ENCODE assay signal across 15 cellular contexts in the genomic region with DNA sequence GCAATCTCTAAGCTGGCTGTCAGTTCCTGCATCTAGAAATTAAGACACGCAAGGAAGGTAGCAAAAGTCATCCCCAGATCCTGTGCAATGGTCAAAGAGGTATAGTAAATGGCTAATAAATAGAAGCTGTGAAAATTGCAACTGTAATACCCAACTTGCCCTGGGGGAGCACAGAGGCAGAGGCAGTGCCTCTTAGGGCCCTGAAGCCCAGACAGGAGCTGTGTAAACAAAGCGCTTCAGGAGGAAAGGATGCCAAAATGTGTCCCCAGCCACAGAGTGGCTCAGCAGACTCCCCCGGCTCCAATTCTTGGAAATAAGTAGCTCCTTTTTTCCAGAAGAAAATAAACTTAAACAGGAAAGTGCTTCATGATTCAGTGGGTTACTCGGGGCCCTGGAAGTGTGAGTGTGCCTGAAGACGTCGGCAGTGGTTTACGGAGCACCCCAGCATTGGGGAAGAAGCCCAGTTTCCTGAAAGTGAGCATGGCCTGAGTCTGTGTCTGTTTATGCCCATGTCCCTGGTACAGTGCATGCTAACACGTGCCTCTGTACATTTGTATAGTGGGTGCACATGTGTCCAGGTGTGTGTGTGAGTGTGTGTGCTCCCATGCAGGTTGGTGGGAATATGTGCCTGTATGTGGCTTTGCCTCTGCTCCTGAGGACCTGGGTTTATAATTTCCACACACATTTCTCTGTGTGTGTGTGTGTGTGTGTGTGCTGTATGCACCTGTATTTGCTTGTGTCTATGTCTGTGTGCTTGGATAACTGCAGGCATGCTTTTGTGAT.
DNase-seq lines count a peak whose midpoint lies in the region; ATAC-seq lines count a peak whose summit lies in the region.
"Had no signal": no experiment of that assay in that cellular context is flagged by ENCODE, and none has a peak within 500 bp of the region (broad histone marks: within the 10 kb centered on the region; RNA-seq: fewer than 3 reads in every experiment).

No MANE protein-coding gene starts in this region.

- peak overlapping the region; percentile 22 for H3K9ac ChIP-seq in SK-N-MC (ENCODE audit: insufficient read length)

- DNase-seq in NCI-H748 (lab: John Stamatoyannopoulos, UW; ENCODE audit: unreplicated experiment) (peak; percentile 10), NCI-H748 treated with DMSO at 0.1 percent for 48 hours (lab: John Stamatoyannopoulos, UW) (no peak), SK-N-MC (ENCODE audit: low read depth, low spot score) (no peak), hepatic stellate cell (ENCODE audit: low spot score) (peak; percentile 21), stromal cell of bone marrow (ENCODE audit: low read depth) (peak; percentile 63), NCI-H128 (lab: John Stamatoyannopoulos, UW; ENCODE audit: unreplicated experiment) (no peak), NCI-H2171 (lab: John Stamatoyannopoulos, UW) (no peak)
- DNase-seq: activated CD8-positive, alpha-beta T cell treated with anti-CD3 and anti-CD28 coated beads for 36 hours; immature natural killer cell; NCI-H2171 treated with DMSO at 0.1 percent for 48 hours; nucleus accumbens; stimulated activated CD4-positive, alpha-beta T cell treated with anti-CD3 and anti-CD28 coated beads, Interleukin-4, amount 100 ng/mL, for 24 hours had no signal

- no peak for ATAC-seq in GM18861 (IDR thresholded peaks at IDR 0.05; ENCODE audit: unreplicated experiment)
- ATAC-seq: activated CD8-positive, alpha-beta T cell treated with anti-CD3 and anti-CD28 coated beads for 36 hours; activated naive CD4-positive, alpha-beta T cell treated with anti-CD3 and anti-CD28 coated beads, Interleukin-2, amount 50 U/mL, for 72 hours had no signal

- H3K36me3 ChIP-seq in SK-N-MC (ENCODE audit: insufficient read depth, low read length): no peaks in the 10 kb centered on the region
- H3K36me3 ChIP-seq: suprapubic skin had no signal

- H3K9me3 ChIP-seq in SK-N-MC (ENCODE audit: low read depth, low read length): no peaks in the 10 kb centered on the region
- H3K9me3 ChIP-seq: suprapubic skin had no signal

- H3K27ac ChIP-seq in SK-N-MC: peak overlapping the region; percentile 50; the same call in 1 of the 2 replicates
- H3K27ac ChIP-seq: suprapubic skin had no signal

- H3K4me3 ChIP-seq in SK-N-MC: no peak overlapping the region
- H3K4me3 ChIP-seq: suprapubic skin had no signal

Comparison
In these comparisons a context has a peak if more than half of its experiments do, and no peak if none do; other contexts are left out.
1. DNase-seq: peak in NCI-H748 (single experiment), hepatic stellate cell (single experiment) and stromal cell of bone marrow (single experiment); none in NCI-H748 treated with DMSO at 0.1 percent for 48 hours (single experiment), SK-N-MC (single experiment), NCI-H128 (single experiment) and NCI-H2171 (single experiment).